Comparison of ENCODE assay signal across 18 cellular contexts in genomic region chr1:204754821-204755220, GRCh38.
DNase-seq lines count a peak whose midpoint lies in the region; ATAC-seq and TF ChIP-seq lines count a peak whose summit lies in the region.
"Had no signal": no experiment of that assay in that cellular context is flagged by ENCODE, and none has a peak within 500 bp of the region (broad histone marks: within the 10 kb centered on the region; RNA-seq: fewer than 3 reads in every experiment).

No MANE protein-coding gene starts in this region.

- no peaks in the 10 kb centered on the region for H3K9me3 Mint-ChIP-seq in activated CD8-positive, alpha-beta memory T cell treated with anti-CD3 and anti-CD28 coated beads, Interleukin-2, amount 10 ng/mL, durations not matched to agents 7 days and 5 days (ENCODE audit: low read depth)
- H3K9me3 Mint-ChIP-seq in osteocyte (ENCODE audit: unreplicated experiment): no peaks in the 10 kb centered on the region
- H3K9me3 Mint-ChIP-seq in type B pancreatic cell: no peaks in the 10 kb centered on the region
- H3K9me3 Mint-ChIP-seq: CD4-positive, alpha-beta T cell; CD8-positive, alpha-beta T cell had no signal

- TF ChIP-seq CTCF in osteocyte (IDR thresholded peaks at IDR 0.05): no peak
- TF ChIP-seq CTCF in left ventricle myocardium inferior (IDR thresholded peaks at IDR 0.05; ENCODE audit: borderline replicate concordance): no peak
- no peak for TF ChIP-seq CTCF in type B pancreatic cell (conservative IDR thresholded peaks at IDR 0.05)

- H3K27ac Mint-ChIP-seq in activated CD8-positive, alpha-beta memory T cell treated with anti-CD3 and anti-CD28 coated beads, Interleukin-2, amount 10 ng/mL, durations not matched to agents 7 days and 5 days: no peak overlapping the region
- H3K27ac Mint-ChIP-seq in osteocyte (ENCODE audit: unreplicated experiment): no peak overlapping the region
- H3K27ac Mint-ChIP-seq in type B pancreatic cell: no peak overlapping the region
- H3K27ac Mint-ChIP-seq: B cell; CD4-positive, alpha-beta T cell; CD8-positive, alpha-beta T cell had no signal

- no peak overlapping the region for H3K27ac ChIP-seq in left ventricle myocardium inferior (replicated peaks)
- H3K27ac ChIP-seq: 22Rv1; A549; BLaER1 treated with 17β-estradiol and CSF1 and Interleukin-3, amounts not matched to agents 10 nM and 100 nM; C4-2B had no signal

- H3K4me3 Mint-ChIP-seq in activated CD8-positive, alpha-beta memory T cell treated with anti-CD3 and anti-CD28 coated beads, Interleukin-2, amount 10 ng/mL, durations not matched to agents 7 days and 5 days: no peak overlapping the region
- H3K4me3 Mint-ChIP-seq in osteocyte (ENCODE audit: unreplicated experiment) (no peak overlapping the region), type B pancreatic cell (no peak overlapping the region)
- H3K4me3 Mint-ChIP-seq: B cell; CD4-positive, alpha-beta T cell; CD8-positive, alpha-beta T cell had no signal

- H3K4me1 Mint-ChIP-seq in activated CD8-positive, alpha-beta memory T cell treated with anti-CD3 and anti-CD28 coated beads, Interleukin-2, amount 10 ng/mL, durations not matched to agents 7 days and 5 days: no peaks in the 10 kb centered on the region
- no peaks in the 10 kb centered on the region for H3K4me1 Mint-ChIP-seq in osteocyte (ENCODE audit: unreplicated experiment)
- peaks cover 6% of the 10 kb centered on the region for H3K4me1 Mint-ChIP-seq in type B pancreatic cell (ENCODE audit: unreplicated experiment)
- H3K4me1 Mint-ChIP-seq: B cell had no signal

- H3K36me3 ChIP-seq in left ventricle myocardium inferior: no peaks in the 10 kb centered on the region
- H3K36me3 ChIP-seq: BLaER1 treated with 17β-estradiol and CSF1 and Interleukin-3, amounts not matched to agents 10 nM and 100 nM had no signal

- no peaks in the 10 kb centered on the region for H3K36me3 Mint-ChIP-seq in activated CD8-positive, alpha-beta memory T cell treated with anti-CD3 and anti-CD28 coated beads, Interleukin-2, amount 10 ng/mL, durations not matched to agents 7 days and 5 days
- no peaks in the 10 kb centered on the region for H3K36me3 Mint-ChIP-seq in osteocyte (ENCODE audit: unreplicated experiment)
- no peaks in the 10 kb centered on the region for H3K36me3 Mint-ChIP-seq in type B pancreatic cell
- H3K36me3 Mint-ChIP-seq: CD8-positive, alpha-beta T cell had no signal

- ATAC-seq in activated CD8-positive, alpha-beta memory T cell treated with anti-CD3 and anti-CD28 coated beads, Interleukin-2, amount 10 ng/mL, durations not matched to agents 7 days and 5 days: no peak
- ATAC-seq: A549; CD8-positive, alpha-beta T cell had no signal

- intact Hi-C loops in left ventricle myocardium inferior (cut with micrococcal nuclease): no loop called here

- H3K27me3 ChIP-seq in left ventricle myocardium inferior (ENCODE audit: low read depth): peaks cover 87% of the 10 kb centered on the region
- H3K27me3 ChIP-seq: BLaER1 treated with 17β-estradiol and CSF1 and Interleukin-3, amounts not matched to agents 10 nM and 100 nM had no signal

- peaks cover 9% of the 10 kb centered on the region for H3K27me3 Mint-ChIP-seq in activated CD8-positive, alpha-beta memory T cell treated with anti-CD3 and anti-CD28 coated beads, Interleukin-2, amount 10 ng/mL, durations not matched to agents 7 days and 5 days
- peaks cover 10% of the 10 kb centered on the region for H3K27me3 Mint-ChIP-seq in osteocyte (ENCODE audit: unreplicated experiment)
- peaks cover 9% of the 10 kb centered on the region for H3K27me3 Mint-ChIP-seq in type B pancreatic cell

- H3K4me3 ChIP-seq in left ventricle myocardium inferior: no peak overlapping the region
- H3K4me3 ChIP-seq: A549; BLaER1 treated with 17β-estradiol and CSF1 and Interleukin-3, amounts not matched to agents 10 nM and 100 nM had no signal

- H3K4me1 ChIP-seq in left ventricle myocardium inferior: no peaks in the 10 kb centered on the region
- H3K4me1 ChIP-seq: BLaER1 treated with 17β-estradiol and CSF1 and Interleukin-3, amounts not matched to agents 10 nM and 100 nM; Caco-2 had no signal

- CTCF ChIA-PET in activated CD8-positive, alpha-beta memory T cell treated with anti-CD3 and anti-CD28 coated beads, Interleukin-2, amount 10 ng/mL, durations not matched to agents 7 days and 5 days (lab: Charles Lee): interaction anchor here (1.3 to 4.2 kb wide), 3 partner anchors 9 to 52 kb away, joined by 5 to 20 read pairs (median 6); no protein-coding TSS in a partner anchor

- peak; percentile 8 for DNase-seq in activated CD8-positive, alpha-beta memory T cell treated with anti-CD3 and anti-CD28 coated beads, Interleukin-2, amount 10 ng/mL, durations not matched to agents 7 days and 5 days
- DNase-seq in activated CD8-positive, alpha-beta memory T cell treated with anti-CD3 and anti-CD28 coated beads for 24 hours: no peak
- peak; percentile 22 for DNase-seq in islet precursor cell
- peak; percentile 63 for DNase-seq in osteocyte (ENCODE audit: extremely low spot score, unreplicated experiment)
- no peak for DNase-seq in left ventricle myocardium inferior
- no peak for DNase-seq in type B pancreatic cell (ENCODE audit: extremely low spot score, unreplicated experiment)
- DNase-seq: AML-193; Caco-2; Calu3; CD4-positive, alpha-beta T cell; CD8-positive, alpha-beta T cell; DMS79 treated with DMSO at 0.1 percent for 48 hours; GF-D8 had no signal

- H3K9me3 ChIP-seq in left ventricle myocardium inferior (replicated peaks): no peaks in the 10 kb centered on the region
- H3K9me3 ChIP-seq: A549, Caco-2 had no signal

Comparison
In these comparisons a context has a peak if more than half of its experiments do, and no peak if none do; other contexts are left out.
1. DNase-seq: peak in activated CD8-positive, alpha-beta memory T cell treated with anti-CD3 and anti-CD28 coated beads, Interleukin-2, amount 10 ng/mL, durations not matched to agents 7 days and 5 days (single experiment), islet precursor cell (single experiment) and osteocyte (single experiment); none in activated CD8-positive, alpha-beta memory T cell treated with anti-CD3 and anti-CD28 coated beads for 24 hours (single experiment), left ventricle myocardium inferior (single experiment) and type B pancreatic cell (single experiment).